ENCODE assay signal across 9 cellular contexts in the genomic region with DNA sequence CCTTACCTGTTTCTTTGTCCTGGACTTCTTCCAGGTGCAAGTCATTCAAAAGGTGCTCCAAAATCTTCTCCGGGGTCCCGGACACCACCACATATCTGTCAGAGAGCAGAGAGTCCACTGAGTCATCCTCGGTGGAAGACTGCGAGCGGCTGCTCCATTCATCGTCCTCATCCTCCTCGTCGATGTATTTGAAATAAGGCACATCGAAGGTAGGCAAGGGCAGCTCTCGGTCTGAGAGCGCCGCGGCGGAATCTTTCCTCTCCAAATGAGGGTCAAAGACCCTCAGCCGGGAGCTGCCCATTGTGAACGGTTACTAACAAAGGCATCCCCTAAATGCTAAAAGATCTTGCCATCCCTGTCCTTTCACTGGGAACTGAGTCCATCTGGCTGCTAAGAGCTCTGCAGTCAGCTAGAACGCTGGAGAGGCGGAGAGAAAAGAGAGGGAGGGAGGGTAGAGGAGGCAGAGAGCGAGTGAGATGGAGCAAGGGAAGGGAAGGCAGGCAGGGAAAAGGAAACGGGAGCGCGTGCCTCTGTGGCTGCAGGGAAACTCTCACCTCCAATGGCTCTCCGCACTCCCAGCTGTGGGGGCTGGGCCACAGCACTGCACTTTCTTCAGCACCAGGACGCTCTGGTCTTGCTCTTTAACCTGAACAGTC.
DNase-seq lines count a peak whose midpoint lies in the region; ATAC-seq and TF ChIP-seq lines count a peak whose summit lies in the region.
"Had no signal": no experiment of that assay in that cellular context is flagged by ENCODE, and none has a peak within 500 bp of the region (broad histone marks: within the 10 kb centered on the region; RNA-seq: fewer than 3 reads in every experiment).

No MANE protein-coding gene starts in this region.

- DNase-seq in GM03348 (ENCODE audit: low spot score): peak; percentile 51
- peak; percentile 47 for DNase-seq in astrocyte of the spinal cord (ENCODE audit: low read depth, low spot score)
- peak; percentile 46 for DNase-seq in iPS DF 4.7 (ENCODE audit: extremely low read depth, low spot score)
- DNase-seq in renal cortical epithelial cell (ENCODE audit: low read depth): peak; percentile 18
- no peak for DNase-seq in activated CD4-positive, alpha-beta memory T cell treated with anti-CD3 and anti-CD28 coated beads for 36 hours
- DNase-seq in UCSD-AML1 (lab: John Stamatoyannopoulos, UW; ENCODE audit: unreplicated experiment): no peak
- no peak for DNase-seq in NK-92 treated with Interleukin-12 subunit alpha and Interleukin-12 subunit beta, amount 100 ng/mL, for 24 hours (lab: John Stamatoyannopoulos, UW)
- DNase-seq: effector memory CD8-positive, alpha-beta T cell had no signal

- ATAC-seq in GM18517 (IDR thresholded peaks at IDR 0.05; ENCODE audit: unreplicated experiment): no peak
- ATAC-seq: effector memory CD8-positive, alpha-beta T cell had no signal

- H3K4me3 Mint-ChIP-seq in activated CD4-positive, alpha-beta memory T cell treated with anti-CD3 and anti-CD28 coated beads for 36 hours: no peak overlapping the region
- H3K4me3 Mint-ChIP-seq: effector memory CD8-positive, alpha-beta T cell had no signal

- CTCF ChIA-PET in activated CD4-positive, alpha-beta memory T cell treated with anti-CD3 and anti-CD28 coated beads for 36 hours (lab: Charles Lee): no interaction called here

- H3K36me3 Mint-ChIP-seq in activated CD4-positive, alpha-beta memory T cell treated with anti-CD3 and anti-CD28 coated beads for 36 hours: no peaks in the 10 kb centered on the region

- no peak for TF ChIP-seq CTCF in astrocyte of the spinal cord (IDR thresholded peaks at IDR 0.05; ENCODE audit: low read depth, low read length)

- intact Hi-C loops in activated CD4-positive, alpha-beta memory T cell treated with anti-CD3 and anti-CD28 coated beads for 36 hours (cut with micrococcal nuclease): no loop called here

- H3K4me3 ChIP-seq in astrocyte of the spinal cord (ENCODE audit: low read depth, low read length): peak overlapping the region; percentile 30

- H3K4me1 Mint-ChIP-seq in activated CD4-positive, alpha-beta memory T cell treated with anti-CD3 and anti-CD28 coated beads for 36 hours (ENCODE audit: low read depth): no peaks in the 10 kb centered on the region

- in situ Hi-C loops in astrocyte of the spinal cord (cut with HindIII; ENCODE audit: low sequenced_read_pairs): no loop called here

- H3K27me3 Mint-ChIP-seq in activated CD4-positive, alpha-beta memory T cell treated with anti-CD3 and anti-CD28 coated beads for 36 hours: peaks cover 4% of the 10 kb centered on the region

- no peak overlapping the region for H3K27ac Mint-ChIP-seq in activated CD4-positive, alpha-beta memory T cell treated with anti-CD3 and anti-CD28 coated beads for 36 hours
- H3K27ac Mint-ChIP-seq: effector memory CD8-positive, alpha-beta T cell had no signal

- H3K9me3 Mint-ChIP-seq in activated CD4-positive, alpha-beta memory T cell treated with anti-CD3 and anti-CD28 coated beads for 36 hours: no peaks in the 10 kb centered on the region
- H3K9me3 Mint-ChIP-seq: effector memory CD8-positive, alpha-beta T cell had no signal

- POLR2A ChIA-PET in activated CD4-positive, alpha-beta memory T cell treated with anti-CD3 and anti-CD28 coated beads for 36 hours (lab: Charles Lee): no interaction called here

Comparison
In these comparisons a context has a peak if more than half of its experiments do, and no peak if none do; other contexts are left out.
1. DNase-seq: peak in GM03348 (single experiment), astrocyte of the spinal cord (single experiment), iPS DF 4.7 (single experiment) and renal cortical epithelial cell (single experiment); none in activated CD4-positive, alpha-beta memory T cell treated with anti-CD3 and anti-CD28 coated beads for 36 hours (single experiment), UCSD-AML1 (single experiment) and NK-92 treated with Interleukin-12 subunit alpha and Interleukin-12 subunit beta, amount 100 ng/mL, for 24 hours (single experiment).